Comparison of ENCODE assay signal across 1 cellular context in genomic region chr3:148330486-148330885, GRCh38.
TF ChIP-seq lines count a peak whose summit lies in the region.

No MANE protein-coding gene starts in this region.

TF ChIP-seq in H1, 55 proteins besides CTCF, POLR2A, EP300 and RAD21:
- no peak for TF ChIP-seq CBX8 (IDR thresholded peaks at IDR 0.05; ENCODE audit: borderline replicate concordance, low read depth, low read length)
- no peak for TF ChIP-seq TEAD4 (IDR thresholded peaks at IDR 0.05; ENCODE audit: low read depth, low read length)
- no peak for TF ChIP-seq RBBP5 (IDR thresholded peaks at IDR 0.05; ENCODE audit: borderline replicate concordance, low read depth, low read length)
- TF ChIP-seq HDAC2 (IDR thresholded peaks at IDR 0.05; ENCODE audit: borderline replicate concordance in 1 of 2, low read depth in 2 of 2, low read length in 2 of 2) = no peak
